Comparison of ENCODE assay signal across 23 cellular contexts in the genomic region with DNA sequence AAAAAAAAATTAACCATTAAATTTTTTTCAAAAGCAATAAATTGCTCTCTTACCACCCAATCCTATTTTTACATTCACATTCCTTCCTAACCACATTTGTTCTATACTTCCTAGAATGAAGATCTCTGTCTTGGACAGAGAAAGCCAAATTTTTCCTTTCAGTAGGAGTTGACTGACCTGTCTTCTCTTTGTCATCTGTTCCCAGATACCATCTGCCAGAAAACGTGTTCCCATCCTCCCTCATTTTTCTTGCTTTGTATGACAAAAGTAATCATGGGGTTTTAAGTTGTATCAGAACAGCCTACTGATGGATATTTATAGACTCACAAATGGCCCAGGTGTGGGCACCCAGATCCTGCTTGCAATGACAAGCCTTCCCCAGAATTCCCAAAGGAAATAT.
"Had no signal": no experiment of that assay in that cellular context is flagged by ENCODE, and none has a peak within 500 bp of the region (broad histone marks: within the 10 kb centered on the region; RNA-seq: fewer than 3 reads in every experiment).

No MANE protein-coding gene starts in this region.

- FAIRE-seq: small intestine, urothelium cell line had no signal

- DNase-seq: heart left ventricle; hypothalamus; immature natural killer cell; islet precursor cell; left ventricle myocardium inferior; mesendoderm; mucosa of descending colon; naive thymus-derived CD4-positive, alpha-beta T cell; ovary; retina; right cardiac atrium; small intestine; spleen; stimulated activated CD4-positive, alpha-beta T cell treated with anti-CD3 and anti-CD28 coated beads, Interleukin-4, amount 100 ng/mL, for 24 hours; stimulated activated naive CD4-positive, alpha-beta T cell treated with Interleukin-2 at 50 U/mL for 16 hours; stomach; tibial artery; trophoblast cell; upper lobe of right lung had no signal

- ATAC-seq: heart left ventricle; mucosa of descending colon; naive thymus-derived CD4-positive, alpha-beta T cell; natural killer cell treated with Interleukin-12 subunit alpha and Interleukin-12 subunit beta and Interleukin-15 and Interleukin-18, amount 100 ng/mL, for 72 hours; right cardiac atrium; sciatic nerve; stimulated activated effector memory CD8-positive, alpha-beta T cell treated with anti-CD3 and anti-CD28 coated beads, Interleukin-12 subunit alpha, Interleukin-12 subunit beta, amount 100 ng/mL, for 72 hours; upper lobe of right lung had no signal
